In the genomic region with DNA sequence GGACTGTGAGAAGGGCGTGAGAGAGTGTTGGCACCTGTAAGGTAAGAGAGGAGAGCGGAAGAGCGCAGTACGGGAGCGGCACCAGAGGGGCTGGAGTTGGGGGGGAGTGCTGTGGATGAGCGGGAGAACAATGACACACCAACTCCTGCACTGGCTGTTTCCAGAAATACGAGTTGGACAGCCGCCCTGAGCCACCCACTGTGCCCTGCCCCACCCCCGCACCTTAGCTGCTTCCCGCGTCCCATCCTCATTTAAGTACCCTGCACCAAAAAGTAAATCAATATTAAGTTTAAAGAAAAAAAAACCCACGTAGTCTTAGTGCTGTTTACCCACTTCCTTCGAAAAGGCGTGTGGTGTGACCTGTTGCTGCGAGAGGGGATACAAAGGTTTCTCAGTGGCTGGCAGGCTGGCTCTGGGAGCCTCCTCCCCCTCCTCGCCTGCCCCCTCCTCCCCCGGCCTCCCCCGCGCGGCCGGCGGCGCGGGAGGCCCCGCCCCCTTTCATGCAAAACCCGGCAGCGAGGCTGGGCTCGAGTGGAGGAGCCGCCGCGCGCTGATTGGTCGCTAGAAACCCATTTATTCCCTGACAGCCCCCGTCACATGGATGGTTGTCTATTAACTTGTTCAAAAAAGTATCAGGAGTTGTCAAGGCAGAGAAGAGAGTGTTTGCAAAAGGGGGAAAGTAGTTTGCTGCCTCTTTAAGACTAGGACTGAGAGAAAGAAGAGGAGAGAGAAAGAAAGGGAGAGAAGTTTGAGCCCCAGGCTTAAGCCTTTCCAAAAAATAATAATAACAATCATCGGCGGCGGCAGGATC, we compare ENCODE assay signal across 8 cellular contexts. TPM values are rescaled to one million over a fixed set of nuclear protein-coding genes. Genes with fewer than 3 reads are reported as not detected.
DNase-seq lines count a peak whose midpoint lies in the region; ATAC-seq and TF ChIP-seq lines count a peak whose summit lies in the region.

A gene (plus strand): TSS at position 601 of the 811 bp plus-strand sequence. CDS start 436 bp downstream, outside the sequence.

- no peak within 1 kb of the TSS for H3K4me3 Mint-ChIP-seq in MCF 10A (ENCODE audit: unreplicated experiment)
- no peak within 1 kb of the TSS for H3K4me3 Mint-ChIP-seq in activated T-helper 17 cell treated with anti-CD3 and anti-CD28 coated beads, Interleukin-2, amount 50 U/mL, for 72 hours

- peak; percentile 71 for DNase-seq in D341Med (ENCODE audit: low spot score)
- peak; percentile 39 for DNase-seq in NCI-H524 treated with DMSO at 0.1 percent for 48 hours (lab: John Stamatoyannopoulos, UW)
- DNase-seq in MCF 10A (ENCODE audit: unreplicated experiment): peak; percentile 62
- DNase-seq in sciatic nerve (ENCODE audit: low spot score): peak; percentile 79
- no peak for DNase-seq in activated gamma-delta T cell treated with Interleukin-2 at 50 U/mL for 16 hours

- no TSS peak for BruUV-seq in MCF 10A (replicated peaks; lab: Mats Ljungman, UMichigan)

- H3K27ac Mint-ChIP-seq in MCF 10A (ENCODE audit: low read depth, unreplicated experiment): no peak within 1 kb of the TSS
- no peak within 1 kb of the TSS for H3K27ac Mint-ChIP-seq in activated T-helper 17 cell treated with anti-CD3 and anti-CD28 coated beads, Interleukin-2, amount 50 U/mL, for 72 hours

- TF ChIP-seq CTCF in MCF 10A (IDR thresholded peaks at IDR 0.05; ENCODE audit: unreplicated experiment): no peak

- no peaks in the 10 kb centered on the region for H3K27me3 Mint-ChIP-seq in MCF 10A (ENCODE audit: insufficient read depth, unreplicated experiment)
- H3K27me3 Mint-ChIP-seq in activated T-helper 17 cell treated with anti-CD3 and anti-CD28 coated beads, Interleukin-2, amount 50 U/mL, for 72 hours: peaks cover 44% of the 10 kb centered on the region

- peak within 1 kb of the TSS; percentile 84 for H3K4me3 ChIP-seq in iPS-11a (ENCODE audit: low read depth, low read length)

- CTCF ChIA-PET in MCF 10A (lab: Yijun Ruan, JAX): interaction anchor here (0.7 to 1.2 kb wide), 5 partner anchors 203 to 974 kb away, joined by 3 to 4 read pairs (median 3); no protein-coding TSS in a partner anchor

- no peaks in the 10 kb centered on the region for H3K36me3 Mint-ChIP-seq in MCF 10A (ENCODE audit: insufficient read depth, unreplicated experiment)
- peaks cover 16% of the 10 kb centered on the region for H3K36me3 Mint-ChIP-seq in activated T-helper 17 cell treated with anti-CD3 and anti-CD28 coated beads, Interleukin-2, amount 50 U/mL, for 72 hours (ENCODE audit: low read depth)

- H3K9me3 Mint-ChIP-seq in MCF 10A (ENCODE audit: unreplicated experiment): no peaks in the 10 kb centered on the region
- H3K9me3 Mint-ChIP-seq in activated T-helper 17 cell treated with anti-CD3 and anti-CD28 coated beads, Interleukin-2, amount 50 U/mL, for 72 hours: no peaks in the 10 kb centered on the region

- intact Hi-C loops in MCF 10A (cut with micrococcal nuclease) (no loop called here), sciatic nerve (cut with DNase I) (loop anchor here (10.0 kb wide), 1 partner anchor 543 kb away; no protein-coding TSS in a partner anchor)

- POLR2A ChIA-PET in MCF 10A (lab: Yijun Ruan, JAX): no interaction called here

- H3K4me1 Mint-ChIP-seq in MCF 10A (ENCODE audit: insufficient read depth, unreplicated experiment): peaks cover 8% of the 10 kb centered on the region
- peaks cover 7% of the 10 kb centered on the region for H3K4me1 Mint-ChIP-seq in activated T-helper 17 cell treated with anti-CD3 and anti-CD28 coated beads, Interleukin-2, amount 50 U/mL, for 72 hours

- peak; percentile 71 for ATAC-seq in HG02759 (IDR thresholded peaks at IDR 0.05; ENCODE audit: unreplicated experiment)
- peak; percentile 64 for ATAC-seq in sciatic nerve
- ATAC-seq in activated T-helper 17 cell treated with anti-CD3 and anti-CD28 coated beads, Interleukin-2, amount 50 U/mL, for 72 hours (replicated peaks): no peak

RNA-seq across cellular contexts. Expression of the gene that starts here (rescaled TPM):
- total RNA-seq in MCF 10A (2022) (not detected in 2 replicates), sciatic nerve (12.4 TPM)
- total RNA-seq in activated T-helper 17 cell treated with anti-CD3 and anti-CD28 coated beads, Interleukin-2, amount 50 U/mL, for 72 hours: 1 to 10 TPM in 1 of 2 donors, not detected in 1; 3.7 TPM

Comparison
In these comparisons a context has a peak if more than half of its experiments do, and no peak if none do; other contexts are left out.
1. Peak in DNase-seq in MCF 10A; RNA of the gene not detected or under 1 TPM.